In the genomic region with DNA sequence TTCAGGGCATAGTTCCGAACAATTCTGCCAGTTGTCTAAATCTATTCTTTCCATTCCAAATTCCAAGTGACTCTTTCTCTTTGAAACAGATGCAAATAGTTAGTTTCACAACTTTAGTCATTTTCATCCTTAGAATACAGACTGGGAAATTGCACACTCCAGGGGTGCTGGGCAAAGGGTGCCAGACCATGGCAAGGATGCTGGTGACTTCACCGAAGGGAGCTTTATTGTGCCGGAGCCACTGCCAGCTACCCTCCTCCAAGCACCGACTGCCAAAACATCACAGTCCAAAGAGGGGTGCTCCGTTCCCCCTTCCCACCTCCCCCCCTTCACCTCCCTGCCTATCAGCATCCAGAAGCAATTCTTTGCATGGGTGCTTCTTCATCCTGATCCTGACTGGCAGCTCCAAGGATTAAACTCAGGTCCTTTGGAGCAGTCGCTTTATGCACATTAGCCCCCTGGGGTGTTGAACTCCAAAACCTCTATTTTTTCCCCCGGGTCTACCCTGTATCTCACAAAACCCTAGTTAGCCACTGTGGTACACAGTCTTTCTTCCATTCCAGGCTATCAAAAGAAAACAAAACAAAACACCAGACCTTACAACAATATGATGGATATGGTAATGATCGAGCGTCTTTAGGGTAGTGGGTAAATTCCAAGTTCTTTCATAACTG, we compare ENCODE assay signal across 23 cellular contexts. TPM values are rescaled to one million over a fixed set of nuclear protein-coding genes. Genes with fewer than 3 reads are reported as not detected.
DNase-seq lines count a peak whose midpoint lies in the region; ATAC-seq, FAIRE-seq and TF ChIP-seq lines count a peak whose summit lies in the region.
"Had no signal": no experiment of that assay in that cellular context is flagged by ENCODE, and none has a peak within 500 bp of the region (broad histone marks: within the 10 kb centered on the region; RNA-seq: fewer than 3 reads in every experiment).

No MANE protein-coding gene starts in this region.

- TF ChIP-seq POLR2A in A549 (IDR thresholded peaks at IDR 0.05; ENCODE audit: low read length) = no peak

- H3K4me3 Mint-ChIP-seq in mesothelial cell of epicardium = no peak overlapping the region
- no peak overlapping the region for H3K4me3 Mint-ChIP-seq in osteocyte (ENCODE audit: unreplicated experiment)
- H3K4me3 Mint-ChIP-seq: B cell, CD14-positive monocyte had no signal

- H3K4me1 Mint-ChIP-seq in mesothelial cell of epicardium (peaks cover 45% of the 10 kb centered on the region), osteocyte (ENCODE audit: unreplicated experiment) (peaks cover 8% of the 10 kb centered on the region)
- H3K4me1 Mint-ChIP-seq: B cell, CD14-positive monocyte had no signal

- H3K36me3 Mint-ChIP-seq in mesothelial cell of epicardium (no peaks in the 10 kb centered on the region), osteocyte (ENCODE audit: unreplicated experiment) (no peaks in the 10 kb centered on the region)
- H3K36me3 Mint-ChIP-seq: CD14-positive monocyte had no signal

- peak overlapping the region; percentile 59 for H3K4me2 ChIP-seq in A549

- POLR2A ChIA-PET in A549 (lab: Yijun Ruan, JAX) = interaction anchor here (0.6 kb wide), 1 partner anchor 12 kb away, joined by 3 read pairs; no protein-coding TSS in a partner anchor

- H3K27me3 ChIP-seq in H7 (ENCODE audit: control insufficient read depth, insufficient read depth, low read length) = no peaks in the 10 kb centered on the region
- H3K27me3 ChIP-seq: Peyer's patch had no signal

- CTCF ChIA-PET in A549 (lab: Yijun Ruan, JAX) = interaction anchor here (1.4 kb wide), 1 partner anchor 401 kb away, joined by 4 read pairs; no protein-coding TSS in a partner anchor

- FAIRE-seq in A549 (lab: Jason Lieb, UNC) = no peak
- FAIRE-seq: GM19239, HepG2, K562 had no signal

- H3K27ac Mint-ChIP-seq in mesothelial cell of epicardium (peak overlapping the region; percentile 74), osteocyte (ENCODE audit: unreplicated experiment) (no peak overlapping the region)
- H3K27ac Mint-ChIP-seq: B cell, CD14-positive monocyte had no signal

- H3K27me3 Mint-ChIP-seq in mesothelial cell of epicardium (ENCODE audit: low read depth) = no peaks in the 10 kb centered on the region
- no peaks in the 10 kb centered on the region for H3K27me3 Mint-ChIP-seq in osteocyte (ENCODE audit: unreplicated experiment)
- H3K27me3 Mint-ChIP-seq: B cell had no signal

- no peak for TF ChIP-seq RAD21 in A549 (conservative IDR thresholded peaks at IDR 0.05 in 1 of 2, IDR thresholded peaks at IDR 0.05 in 1 of 2)

- H3K27ac ChIP-seq in A549 = peak overlapping the region; percentile 59 to 81
- no peak overlapping the region for H3K27ac ChIP-seq in coronary artery
- H3K27ac ChIP-seq: Peyer's patch had no signal

- no peak for TF ChIP-seq EP300 in A549 (IDR thresholded peaks at IDR 0.05)

- no peaks in the 10 kb centered on the region for H3K9me3 ChIP-seq in A549
- H3K9me3 ChIP-seq: Peyer's patch had no signal

- H3K4me1 ChIP-seq in A549 = peaks cover 61% of the 10 kb centered on the region
- H3K4me1 ChIP-seq: Peyer's patch had no signal

- WGBS in A549 (ENCODE audit: missing lambda C conversion rate) = 77% methylated on average over 9 of the region's 9 CpGs

- H3K36me3 ChIP-seq in H7 (replicated peaks; ENCODE audit: control insufficient read depth, insufficient read depth, low read length) = no peaks in the 10 kb centered on the region
- H3K36me3 ChIP-seq: Peyer's patch had no signal

- ATAC-seq in A549 = peak in 1 of 2 experiments; percentile 60; a peak in 3 of 6 replicates
- ATAC-seq in stimulated activated naive CD8-positive, alpha-beta T cell treated with anti-CD3 and anti-CD28 coated beads, Interleukin-15, Interleukin-2, amounts not matched to agents 100 U/mL and 50 U/mL, for 24 hours = no peak
- no peak for ATAC-seq in HG03342 (IDR thresholded peaks at IDR 0.05; ENCODE audit: unreplicated experiment)
- ATAC-seq: HepG2, K562 had no signal

- H3K4me3 ChIP-seq in A549 (no peak overlapping the region), H7 (ENCODE audit: insufficient read depth, low read depth, low read length) (no peak overlapping the region), coronary artery (no peak overlapping the region)
- H3K4me3 ChIP-seq: K562, Peyer's patch had no signal

- TF ChIP-seq CTCF in A549 (IDR thresholded peaks at IDR 0.05) (no peak), mesothelial cell of epicardium (IDR thresholded peaks at IDR 0.05; ENCODE audit: unreplicated experiment) (no peak), osteocyte (IDR thresholded peaks at IDR 0.05) (no peak), coronary artery (IDR thresholded peaks at IDR 0.05) (no peak)

- H3K9me3 Mint-ChIP-seq in mesothelial cell of epicardium = no peaks in the 10 kb centered on the region
- H3K9me3 Mint-ChIP-seq in osteocyte (ENCODE audit: unreplicated experiment) = peaks cover 9% of the 10 kb centered on the region

- no peak for DNase-seq in A549 (ENCODE audit: low read depth in 1 of 2, low spot score in 1 of 2)
- DNase-seq in H7 = peak; percentile 41
- peak; percentile 66 for DNase-seq in ecto neural progenitor cell (ENCODE audit: low spot score)
- DNase-seq in mesothelial cell of epicardium (ENCODE audit: low spot score in 2 of 2, unreplicated experiment in 2 of 2) = no peak
- no peak for DNase-seq in stimulated activated naive CD8-positive, alpha-beta T cell treated with anti-CD3 and anti-CD28 coated beads, Interleukin-15, Interleukin-2, amounts not matched to agents 100 U/mL and 50 U/mL, for 24 hours
- DNase-seq in osteocyte (ENCODE audit: extremely low spot score, unreplicated experiment) = no peak
- no peak for DNase-seq in coronary artery (ENCODE audit: low spot score)
- DNase-seq: EL, GF-D8, MM.1S, NCI-H1048, NCI-H1417 treated with DMSO at 0.1 percent for 48 hours, NCI-H187 treated with DMSO at 0.1 percent for 48 hours, NCI-H226, NCI-H510A treated with DMSO at 0.1 percent for 48 hours, NCI-H748 treated with DMSO at 0.1 percent for 48 hours, Peyer's patch had no signal

TF ChIP-seq in A549, 52 proteins besides CTCF, POLR2A, EP300 and RAD21:
- TF ChIP-seq HMGXB4 (CRISPR knock-in tag; IDR thresholded peaks at IDR 0.05; ENCODE audit: borderline replicate concordance) = no peak

RNA-seq across cellular contexts. Expression of gene MID1, which starts 28.9 kb away (rescaled TPM):
- polyA plus RNA-seq in A549 (2011; rRNA removed) = 106 and 113 TPM in 2 replicates
- polyA plus RNA-seq in A549 (2012; cell fraction: cytosol; rRNA removed) = 54.5 and 56.8 TPM in 2 replicates
- 106 and 115 TPM in 2 replicates for polyA plus RNA-seq in A549 (2012; cell fraction: nucleus; rRNA removed)
- 58.3 to 59.8 TPM (median 59.5 TPM) in 3 replicates for polyA plus RNA-seq in A549 (2017; fragmentation: RNase III; extraction: RNeasy Plus Mini Kit Qiagen cat#74134 plus additional on column Dnase treatment)
- polyA minus RNA-seq in A549 (2011; rRNA and poly(A)+ RNA removed) = 178 and 200 TPM in 2 replicates
- total RNA-seq in H7 (2014; rRNA removed; shearing (Covaris generic)) = 55.1 and 63.4 TPM in 2 replicates
- 48.3 to 52.5 TPM (median 48.8 TPM) in 3 replicates for total RNA-seq in mesothelial cell of epicardium
- 10.2 and 12.7 TPM in 2 replicates for total RNA-seq in osteocyte

Comparison
In these comparisons a context has a peak if more than half of its experiments do, and no peak if none do; other contexts are left out.
1. DNase-seq: peak in H7 (single experiment) and ecto neural progenitor cell (single experiment); none in A549 (0 of 2), mesothelial cell of epicardium (0 of 2), stimulated activated naive CD8-positive, alpha-beta T cell treated with anti-CD3 and anti-CD28 coated beads, Interleukin-15, Interleukin-2, amounts not matched to agents 100 U/mL and 50 U/mL, for 24 hours (single experiment), osteocyte (single experiment) and coronary artery (single experiment).
2. H3K27ac ChIP-seq: peak in A549 (2 of 2); none in coronary artery (0 of 2).